Comparison of ENCODE assay signal across 12 cellular contexts in genomic region chr1:237309595-237310118, GRCh38.
"Had no signal": no experiment of that assay in that cellular context is flagged by ENCODE, and none has a peak within 500 bp of the region (broad histone marks: within the 10 kb centered on the region; RNA-seq: fewer than 3 reads in every experiment).

No MANE protein-coding gene starts in this region.

- H3K4me3 ChIP-seq: coronary artery, left lung, lung, suprapubic skin, thyroid gland had no signal

- H3K27me3 ChIP-seq: left lung, suprapubic skin, thyroid gland had no signal

- H3K36me3 ChIP-seq: left lung, suprapubic skin, thyroid gland had no signal

- H3K9me3 ChIP-seq: suprapubic skin, thyroid gland had no signal

- H3K4me1 ChIP-seq: left lung, suprapubic skin, thyroid gland had no signal

- ATAC-seq: left lung had no signal

- DNase-seq: effector CD4-positive, alpha-beta T cell; immature natural killer cell; mesenchymal stem cell; naive B cell; small intestine; stimulated activated CD4-positive, alpha-beta T cell treated with anti-CD3 and anti-CD28 coated beads, Interleukin-12 subunit alpha, Interleukin-12 subunit beta, amount 100 ng/mL, for 4 hours; stimulated activated naive CD4-positive, alpha-beta T cell; thyroid gland had no signal

- H3K27ac ChIP-seq: coronary artery, left lung, suprapubic skin, thyroid gland had no signal
